18 cellular contexts compared by ENCODE assay signal in genomic region chr10:132139526-132139925, GRCh38.
"Had no signal": no experiment of that assay in that cellular context is flagged by ENCODE, and none has a peak within 500 bp of the region (broad histone marks: within the 10 kb centered on the region; RNA-seq: fewer than 3 reads in every experiment).

No MANE protein-coding gene starts in this region.

- H3K36me3 ChIP-seq: brain microvascular endothelial cell, gastrocnemius medialis, pancreas, thyroid gland, uterus had no signal

- H3K9me3 Mint-ChIP-seq: activated CD4-positive, alpha-beta memory T cell treated with anti-CD3 and anti-CD28 coated beads, Interleukin-2, amount 10 ng/mL, durations not matched to agents 7 days and 5 days; activated T-cell treated with anti-CD3 and anti-CD28 coated beads, Interleukin-2, amount 50 U/mL, for 24 hours; naive thymus-derived CD4-positive, alpha-beta T cell; stimulated activated naive B cell treated with anti-CD40 and anti-IgM and Interleukin-4, amounts not matched to agents 10 μg/mL and 1 μg/mL and 100 μg/mL, for 72 hours had no signal

- H3K27me3 ChIP-seq: brain microvascular endothelial cell, gastrocnemius medialis, thyroid gland, uterus had no signal

- H3K27ac ChIP-seq: brain microvascular endothelial cell, gastrocnemius medialis, heart right ventricle, pancreas, thyroid gland, uterus had no signal

- H3K27me3 Mint-ChIP-seq: activated CD4-positive, alpha-beta memory T cell treated with anti-CD3 and anti-CD28 coated beads, Interleukin-2, amount 10 ng/mL, durations not matched to agents 7 days and 5 days had no signal

- H3K36me3 Mint-ChIP-seq: activated naive CD8-positive, alpha-beta T cell; naive thymus-derived CD4-positive, alpha-beta T cell; stimulated activated naive B cell treated with anti-CD40 and anti-IgM and Interleukin-4, amounts not matched to agents 10 μg/mL and 1 μg/mL and 100 μg/mL, for 72 hours had no signal

- ATAC-seq: gastrocnemius medialis; heart right ventricle; left colon; mucosa of descending colon; naive thymus-derived CD4-positive, alpha-beta T cell; pancreas; stimulated activated naive B cell treated with anti-CD40 and anti-IgM and Interleukin-4, amounts not matched to agents 10 μg/mL and 1 μg/mL and 100 μg/mL, for 72 hours had no signal

- H3K4me3 Mint-ChIP-seq: activated CD4-positive, alpha-beta memory T cell treated with anti-CD3 and anti-CD28 coated beads, Interleukin-2, amount 10 ng/mL, durations not matched to agents 7 days and 5 days; activated naive CD8-positive, alpha-beta T cell; activated T-cell treated with anti-CD3 and anti-CD28 coated beads, Interleukin-2, amount 50 U/mL, for 24 hours; naive thymus-derived CD4-positive, alpha-beta T cell; stimulated activated naive B cell treated with anti-CD40 and anti-IgM and Interleukin-4, amounts not matched to agents 10 μg/mL and 1 μg/mL and 100 μg/mL, for 72 hours had no signal

- H3K4me1 Mint-ChIP-seq: activated CD4-positive, alpha-beta memory T cell treated with anti-CD3 and anti-CD28 coated beads, Interleukin-2, amount 10 ng/mL, durations not matched to agents 7 days and 5 days; naive thymus-derived CD4-positive, alpha-beta T cell had no signal

- H3K9me3 ChIP-seq: gastrocnemius medialis, heart right ventricle, mucosa of descending colon, pancreas, thyroid gland, uterus had no signal

- H3K27ac Mint-ChIP-seq: activated CD4-positive, alpha-beta memory T cell treated with anti-CD3 and anti-CD28 coated beads, Interleukin-2, amount 10 ng/mL, durations not matched to agents 7 days and 5 days; activated naive CD8-positive, alpha-beta T cell; activated T-cell treated with anti-CD3 and anti-CD28 coated beads, Interleukin-2, amount 50 U/mL, for 24 hours; naive thymus-derived CD4-positive, alpha-beta T cell; stimulated activated naive B cell treated with anti-CD40 and anti-IgM and Interleukin-4, amounts not matched to agents 10 μg/mL and 1 μg/mL and 100 μg/mL, for 72 hours had no signal

- H3K4me1 ChIP-seq: gastrocnemius medialis, pancreas, thyroid gland, uterus had no signal

- DNase-seq: activated CD4-positive, alpha-beta memory T cell treated with anti-CD3 and anti-CD28 coated beads, Interleukin-2, amount 10 ng/mL, durations not matched to agents 7 days and 5 days; activated CD4-positive, alpha-beta T cell treated with anti-CD3 and anti-CD28 coated beads for 4 hours; activated T-cell treated with anti-CD3 and anti-CD28 coated beads, Interleukin-2, amount 50 U/mL, for 24 hours; brain microvascular endothelial cell; erythroblast; gastrocnemius medialis; naive thymus-derived CD4-positive, alpha-beta T cell; stimulated activated CD4-positive, alpha-beta T cell treated with anti-CD3 and anti-CD28 coated beads, Interleukin-15, amount 100 ng/mL, for 24 hours; stimulated activated CD4-positive, alpha-beta T cell treated with anti-CD3 and anti-CD28 coated beads, Interleukin-4, amount 100 ng/mL, for 1 hour; stimulated activated naive B cell treated with anti-CD40 and anti-IgM and Interleukin-4, amounts not matched to agents 10 μg/mL and 1 μg/mL and 100 μg/mL, for 72 hours; T1000; uterus had no signal

- H3K4me3 ChIP-seq: gastrocnemius medialis, heart right ventricle, mucosa of descending colon, pancreas, thyroid gland, uterus had no signal
